30 cellular contexts compared by ENCODE assay signal in the genomic region with DNA sequence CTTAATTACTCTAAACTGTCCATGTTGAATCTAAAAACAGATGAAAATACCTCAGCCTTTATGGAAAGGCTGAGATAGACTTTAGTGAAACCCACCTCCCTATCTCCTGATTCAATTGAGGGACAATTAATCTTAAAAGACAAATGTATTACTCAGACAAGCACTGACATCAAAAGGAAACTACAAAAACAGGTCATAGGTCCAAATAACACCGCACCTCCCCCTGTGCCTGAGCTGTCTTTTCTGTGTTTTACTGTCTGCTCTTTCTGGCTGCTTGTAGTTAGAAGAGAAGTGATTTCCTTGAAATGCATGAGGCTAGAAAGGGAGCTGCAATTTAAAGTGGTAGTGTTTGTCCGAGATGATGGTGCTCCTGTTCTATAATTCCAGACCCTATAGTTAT. TPM values are rescaled to one million over a fixed set of nuclear protein-coding genes. Genes with fewer than 3 reads are reported as not detected.
DNase-seq lines count a peak whose midpoint lies in the region; ATAC-seq and TF ChIP-seq lines count a peak whose summit lies in the region.
"Had no signal": no experiment of that assay in that cellular context is flagged by ENCODE, and none has a peak within 500 bp of the region (broad histone marks: within the 10 kb centered on the region; RNA-seq: fewer than 3 reads in every experiment).

No MANE protein-coding gene starts in this region.

- no peak overlapping the region for H3K4me3 Mint-ChIP-seq in activated CD4-positive, alpha-beta memory T cell treated with anti-CD3 and anti-CD28 coated beads for 36 hours
- H3K4me3 Mint-ChIP-seq in activated CD4-positive, alpha-beta memory T cell treated with anti-CD3 and anti-CD28 coated beads, Interleukin-2, amount 10 ng/mL, durations not matched to agents 7 days and 5 days = no peak overlapping the region
- H3K4me3 Mint-ChIP-seq in natural killer cell treated with Interleukin-12 subunit alpha and Interleukin-12 subunit beta and Interleukin-15 and Interleukin-18, amount 100 ng/mL, for 72 hours = peak overlapping the region; percentile 23
- no peak overlapping the region for H3K4me3 Mint-ChIP-seq in natural killer cell
- H3K4me3 Mint-ChIP-seq in activated T-helper 17 cell treated with anti-CD3 and anti-CD28 coated beads, Interleukin-2, amount 50 U/mL, for 72 hours = peak overlapping the region; percentile 45
- H3K4me3 Mint-ChIP-seq: activated CD4-positive, alpha-beta T cell treated with anti-CD3 and anti-CD28 coated beads, Interleukin-2, amount 10 ng/mL, durations not matched to agents 7 days and 5 days; activated naive CD8-positive, alpha-beta T cell treated with anti-CD3 and anti-CD28 coated beads for 36 hours; memory B cell had no signal

- no peak overlapping the region for H2AK5ac ChIP-seq in neuronal stem cell (ENCODE audit: low read depth, low read length)

- H3K36me3 Mint-ChIP-seq in activated CD4-positive, alpha-beta memory T cell treated with anti-CD3 and anti-CD28 coated beads for 36 hours = peaks cover 37% of the 10 kb centered on the region
- peaks cover 26% of the 10 kb centered on the region for H3K36me3 Mint-ChIP-seq in activated CD4-positive, alpha-beta memory T cell treated with anti-CD3 and anti-CD28 coated beads, Interleukin-2, amount 10 ng/mL, durations not matched to agents 7 days and 5 days (ENCODE audit: low read depth)
- H3K36me3 Mint-ChIP-seq in natural killer cell treated with Interleukin-12 subunit alpha and Interleukin-12 subunit beta and Interleukin-15 and Interleukin-18, amount 100 ng/mL, for 72 hours = peaks cover 42% of the 10 kb centered on the region
- peaks cover 46% of the 10 kb centered on the region for H3K36me3 Mint-ChIP-seq in natural killer cell
- H3K36me3 Mint-ChIP-seq in activated T-helper 17 cell treated with anti-CD3 and anti-CD28 coated beads, Interleukin-2, amount 50 U/mL, for 72 hours (ENCODE audit: low read depth) = no peaks in the 10 kb centered on the region
- H3K36me3 Mint-ChIP-seq: memory B cell had no signal

- H3K4me1 ChIP-seq in neuronal stem cell (ENCODE audit: control insufficient read depth in 2 of 2, insufficient read depth in 1 of 2, low read depth in 1 of 2, low read length in 2 of 2) = peaks cover 0 to 2% of the 10 kb centered on the region in 2 donors
- H3K4me1 ChIP-seq: gastroesophageal sphincter, prostate gland, sigmoid colon, stomach had no signal

- intact Hi-C loops in activated CD4-positive, alpha-beta memory T cell treated with anti-CD3 and anti-CD28 coated beads for 36 hours (cut with micrococcal nuclease) = loop anchor here (5.0 kb wide), 1 partner anchor 123 kb away; no protein-coding TSS in a partner anchor
- intact Hi-C loops in natural killer cell (cut with micrococcal nuclease) = no loop called here

- H3K4me1 Mint-ChIP-seq in activated CD4-positive, alpha-beta memory T cell treated with anti-CD3 and anti-CD28 coated beads for 36 hours (ENCODE audit: low read depth) = peaks cover 13% of the 10 kb centered on the region
- H3K4me1 Mint-ChIP-seq in activated CD4-positive, alpha-beta memory T cell treated with anti-CD3 and anti-CD28 coated beads, Interleukin-2, amount 10 ng/mL, durations not matched to agents 7 days and 5 days = peaks cover 12% of the 10 kb centered on the region
- peaks cover 0 to 5% of the 10 kb centered on the region in 2 donors for H3K4me1 Mint-ChIP-seq in natural killer cell treated with Interleukin-12 subunit alpha and Interleukin-12 subunit beta and Interleukin-15 and Interleukin-18, amount 100 ng/mL, for 72 hours (ENCODE audit: low read depth in 2 of 2)
- peaks cover 0 to 7% of the 10 kb centered on the region in 2 donors for H3K4me1 Mint-ChIP-seq in natural killer cell
- peaks cover 11% of the 10 kb centered on the region for H3K4me1 Mint-ChIP-seq in activated T-helper 17 cell treated with anti-CD3 and anti-CD28 coated beads, Interleukin-2, amount 50 U/mL, for 72 hours
- H3K4me1 Mint-ChIP-seq: activated naive CD8-positive, alpha-beta T cell treated with anti-CD3 and anti-CD28 coated beads for 36 hours; memory B cell had no signal

- H2BK12ac ChIP-seq in neuronal stem cell (ENCODE audit: low read length) = no peak overlapping the region

- no peaks in the 10 kb centered on the region for H3K36me3 ChIP-seq in neuronal stem cell (replicated peaks in 1 of 2; ENCODE audit: control insufficient read depth in 2 of 2, insufficient read depth in 2 of 2, low read length in 2 of 2)
- H3K36me3 ChIP-seq: gastroesophageal sphincter, neutrophil, prostate gland, sigmoid colon, stomach had no signal

- H3K4me3 ChIP-seq in neuronal stem cell (ENCODE audit: low read length in 2 of 2) = no peak overlapping the region
- H3K4me3 ChIP-seq: gastroesophageal sphincter, hepatocyte, prostate gland, sigmoid colon, stomach had no signal

- peak in 1 of 2 donors; percentile 43 for ATAC-seq in natural killer cell treated with Interleukin-12 subunit alpha and Interleukin-12 subunit beta and Interleukin-15 and Interleukin-18, amount 100 ng/mL, for 72 hours
- no peak for ATAC-seq in natural killer cell
- ATAC-seq in activated T-helper 17 cell treated with anti-CD3 and anti-CD28 coated beads, Interleukin-2, amount 50 U/mL, for 72 hours (replicated peaks) = peak; percentile 95
- ATAC-seq: gastroesophageal sphincter, left colon had no signal

- H3K79me1 ChIP-seq in neuronal stem cell (ENCODE audit: low read depth, low read length) = no peaks in the 10 kb centered on the region

- H3K18ac ChIP-seq in neuronal stem cell (ENCODE audit: low read length) = no peak overlapping the region

- peak overlapping the region; percentile 79 for H3K27ac Mint-ChIP-seq in activated CD4-positive, alpha-beta memory T cell treated with anti-CD3 and anti-CD28 coated beads for 36 hours
- no peak overlapping the region for H3K27ac Mint-ChIP-seq in activated CD4-positive, alpha-beta memory T cell treated with anti-CD3 and anti-CD28 coated beads, Interleukin-2, amount 10 ng/mL, durations not matched to agents 7 days and 5 days
- H3K27ac Mint-ChIP-seq in natural killer cell treated with Interleukin-12 subunit alpha and Interleukin-12 subunit beta and Interleukin-15 and Interleukin-18, amount 100 ng/mL, for 72 hours = peak overlapping the region; percentile 7 to 30
- no peak overlapping the region for H3K27ac Mint-ChIP-seq in natural killer cell
- peak overlapping the region; percentile 89 for H3K27ac Mint-ChIP-seq in activated T-helper 17 cell treated with anti-CD3 and anti-CD28 coated beads, Interleukin-2, amount 50 U/mL, for 72 hours
- H3K27ac Mint-ChIP-seq: activated CD4-positive, alpha-beta T cell treated with anti-CD3 and anti-CD28 coated beads, Interleukin-2, amount 10 ng/mL, durations not matched to agents 7 days and 5 days; activated naive CD8-positive, alpha-beta T cell treated with anti-CD3 and anti-CD28 coated beads for 36 hours; memory B cell had no signal

- TF ChIP-seq CTCF in natural killer cell (IDR thresholded peaks at IDR 0.05) = no peak

- H3K27me3 ChIP-seq in neuronal stem cell (ENCODE audit: control insufficient read depth in 3 of 3, insufficient read depth in 3 of 3, low read depth in 1 of 3, low read length in 3 of 3) = no peaks in the 10 kb centered on the region
- H3K27me3 ChIP-seq: gastroesophageal sphincter, hepatocyte, neutrophil, sigmoid colon, stomach had no signal

- no peak overlapping the region for H2BK15ac ChIP-seq in neuronal stem cell (ENCODE audit: low read length)

- H3K14ac ChIP-seq in neuronal stem cell (ENCODE audit: low read length) = no peak overlapping the region

- H3K4ac ChIP-seq in neuronal stem cell (ENCODE audit: low read length) = no peak overlapping the region

- CTCF ChIA-PET in activated CD4-positive, alpha-beta memory T cell treated with anti-CD3 and anti-CD28 coated beads for 36 hours (lab: Charles Lee) = no interaction called here
- CTCF ChIA-PET in activated CD4-positive, alpha-beta memory T cell treated with anti-CD3 and anti-CD28 coated beads, Interleukin-2, amount 10 ng/mL, durations not matched to agents 7 days and 5 days (lab: Charles Lee) = no interaction called here

- WGBS in neuronal stem cell (ENCODE audit: extremely low coverage in 2 of 2, insufficient read length in 2 of 2, insufficient replicate concordance in 1 of 2), 2 donors = no CpG with 5 or more reads among the region's 2 CpGs

- DNase-seq in activated CD4-positive, alpha-beta memory T cell treated with anti-CD3 and anti-CD28 coated beads for 36 hours = peak; percentile 64
- no peak for DNase-seq in activated CD4-positive, alpha-beta memory T cell treated with anti-CD3 and anti-CD28 coated beads, Interleukin-2, amount 10 ng/mL, durations not matched to agents 7 days and 5 days
- no peak for DNase-seq in natural killer cell treated with Interleukin-12 subunit alpha and Interleukin-12 subunit beta and Interleukin-15 and Interleukin-18, amount 100 ng/mL, for 72 hours (ENCODE audit: low spot score)
- DNase-seq in natural killer cell (no peak), neuronal stem cell (ENCODE audit: low spot score) (no peak), NOMO-1 treated with dmso at 0.1 percent for 144 hours (lab: John Stamatoyannopoulos, UW; ENCODE audit: unreplicated experiment) (no peak), pons (ENCODE audit: low spot score) (no peak)
- DNase-seq: activated CD4-positive, alpha-beta T cell treated with anti-CD3 and anti-CD28 coated beads, Interleukin-2, amount 10 ng/mL, durations not matched to agents 7 days and 5 days; activated naive CD8-positive, alpha-beta T cell treated with anti-CD3 and anti-CD28 coated beads for 36 hours; anterior cingulate cortex; Calu3; DMS79; H7; left colon; NCI-H1048; NCI-H1694; NCI-H82; sigmoid colon; stomach; SW 1271; T-helper 9 cell had no signal

- H4K8ac ChIP-seq in neuronal stem cell (ENCODE audit: low read depth, low read length) = no peak overlapping the region

- H2BK120ac ChIP-seq in neuronal stem cell (ENCODE audit: low read depth, low read length) = no peak overlapping the region

- peaks cover 1% of the 10 kb centered on the region for H3K27me3 Mint-ChIP-seq in activated CD4-positive, alpha-beta memory T cell treated with anti-CD3 and anti-CD28 coated beads for 36 hours
- H3K27me3 Mint-ChIP-seq in activated CD4-positive, alpha-beta memory T cell treated with anti-CD3 and anti-CD28 coated beads, Interleukin-2, amount 10 ng/mL, durations not matched to agents 7 days and 5 days = no peaks in the 10 kb centered on the region
- no peaks in the 10 kb centered on the region for H3K27me3 Mint-ChIP-seq in natural killer cell treated with Interleukin-12 subunit alpha and Interleukin-12 subunit beta and Interleukin-15 and Interleukin-18, amount 100 ng/mL, for 72 hours
- H3K27me3 Mint-ChIP-seq in natural killer cell (ENCODE audit: low read depth in 2 of 2) = no peaks in the 10 kb centered on the region
- no peaks in the 10 kb centered on the region for H3K27me3 Mint-ChIP-seq in activated T-helper 17 cell treated with anti-CD3 and anti-CD28 coated beads, Interleukin-2, amount 50 U/mL, for 72 hours
- H3K27me3 Mint-ChIP-seq: activated naive CD8-positive, alpha-beta T cell treated with anti-CD3 and anti-CD28 coated beads for 36 hours; memory B cell had no signal

- H2AFZ ChIP-seq in neuronal stem cell (ENCODE audit: low read length) = no peak overlapping the region
- H2AFZ ChIP-seq: hepatocyte had no signal

- peaks cover 46% of the 10 kb centered on the region for H3K9me3 Mint-ChIP-seq in activated CD4-positive, alpha-beta memory T cell treated with anti-CD3 and anti-CD28 coated beads for 36 hours
- H3K9me3 Mint-ChIP-seq in activated CD4-positive, alpha-beta memory T cell treated with anti-CD3 and anti-CD28 coated beads, Interleukin-2, amount 10 ng/mL, durations not matched to agents 7 days and 5 days = peaks cover 31% of the 10 kb centered on the region
- H3K9me3 Mint-ChIP-seq in natural killer cell treated with Interleukin-12 subunit alpha and Interleukin-12 subunit beta and Interleukin-15 and Interleukin-18, amount 100 ng/mL, for 72 hours = peaks cover 15% of the 10 kb centered on the region
- H3K9me3 Mint-ChIP-seq in natural killer cell = peaks cover 4 to 14% of the 10 kb centered on the region in 2 donors
- peaks cover 21% of the 10 kb centered on the region for H3K9me3 Mint-ChIP-seq in activated T-helper 17 cell treated with anti-CD3 and anti-CD28 coated beads, Interleukin-2, amount 50 U/mL, for 72 hours

- no peak overlapping the region for H4K91ac ChIP-seq in neuronal stem cell (ENCODE audit: low read depth, low read length, poor library complexity)

- no peak overlapping the region for H2BK5ac ChIP-seq in neuronal stem cell (ENCODE audit: low read length)

- POLR2A ChIA-PET in activated CD4-positive, alpha-beta memory T cell treated with anti-CD3 and anti-CD28 coated beads for 36 hours (lab: Charles Lee) = no interaction called here
- POLR2A ChIA-PET in activated CD4-positive, alpha-beta memory T cell treated with anti-CD3 and anti-CD28 coated beads, Interleukin-2, amount 10 ng/mL, durations not matched to agents 7 days and 5 days (lab: Charles Lee) = no interaction called here

- H3K9me3 ChIP-seq in neuronal stem cell (replicated peaks in 1 of 2; ENCODE audit: control insufficient read depth in 2 of 2, insufficient read depth in 1 of 2, low read depth in 1 of 2, low read length in 2 of 2) = peaks cover 0 to 9% of the 10 kb centered on the region in 2 donors
- H3K9me3 ChIP-seq: neutrophil had no signal

- peak overlapping the region; percentile 29 for H3K27ac ChIP-seq in neuronal stem cell (replicated peaks; ENCODE audit: low read length)
- H3K27ac ChIP-seq: gastroesophageal sphincter, hepatocyte, neutrophil, prostate gland, sigmoid colon, stomach had no signal

- no peak overlapping the region for H3K4me2 ChIP-seq in neuronal stem cell (ENCODE audit: insufficient read depth, low read length, poor library complexity, severe bottlenecking)
- H3K4me2 ChIP-seq: hepatocyte had no signal

- no peak overlapping the region for H3K23ac ChIP-seq in neuronal stem cell (ENCODE audit: low read depth, low read length, poor library complexity)

- no peak overlapping the region for H3K9ac ChIP-seq in neuronal stem cell (ENCODE audit: low read depth, low read length, poor library complexity)

RNA-seq across cellular contexts. Expression of a gene that starts 16.1 kb away (rescaled TPM):
- under 1 TPM; 0.33 to 0.80 TPM for total RNA-seq in activated CD4-positive, alpha-beta memory T cell treated with anti-CD3 and anti-CD28 coated beads for 36 hours
- total RNA-seq in activated CD4-positive, alpha-beta memory T cell treated with anti-CD3 and anti-CD28 coated beads, Interleukin-2, amount 10 ng/mL, durations not matched to agents 7 days and 5 days = 1 to 10 TPM in 1 of 2 experiments, under 1 TPM in 1; 0.63 to 1.5 TPM
- 1 to 10 TPM in 1 of 2 donors, under 1 TPM in 1; 0.38 to 1.3 TPM for total RNA-seq in natural killer cell treated with Interleukin-12 subunit alpha and Interleukin-12 subunit beta and Interleukin-15 and Interleukin-18, amount 100 ng/mL, for 72 hours
- 1 to 10 TPM; 4.1 to 7.2 (median 4.1) TPM for total RNA-seq in natural killer cell
- total RNA-seq in activated T-helper 17 cell treated with anti-CD3 and anti-CD28 coated beads, Interleukin-2, amount 50 U/mL, for 72 hours = 1 to 10 TPM in 1 of 2 donors, under 1 TPM in 1; 0.26 to 1.1 TPM
- polyA plus RNA-seq in neuronal stem cell (2013, experiment 1 of 2) = not detected
- polyA plus RNA-seq in neuronal stem cell (2013, experiment 2 of 2) = not detected
- total RNA-seq: Calu3, endothelial cell of umbilical vein, fibroblast of lung, gastroesophageal sphincter, H7, hepatocyte, HT1080, left colon, prostate gland, sigmoid colon, stomach had no signal
- polyA plus RNA-seq: endothelial cell of umbilical vein, fibroblast of lung, sigmoid colon, stomach had no signal

RNA-seq across cellular contexts. Expression of a gene that starts 27.7 kb away (rescaled TPM):
- total RNA-seq in activated CD4-positive, alpha-beta memory T cell treated with anti-CD3 and anti-CD28 coated beads for 36 hours = not detected
- total RNA-seq in activated CD4-positive, alpha-beta memory T cell treated with anti-CD3 and anti-CD28 coated beads, Interleukin-2, amount 10 ng/mL, durations not matched to agents 7 days and 5 days = not detected
- not detected for total RNA-seq in natural killer cell treated with Interleukin-12 subunit alpha and Interleukin-12 subunit beta and Interleukin-15 and Interleukin-18, amount 100 ng/mL, for 72 hours
- not detected for total RNA-seq in natural killer cell
- total RNA-seq in activated T-helper 17 cell treated with anti-CD3 and anti-CD28 coated beads, Interleukin-2, amount 50 U/mL, for 72 hours = under 1 TPM in 1 of 2 donors, not detected in 1; 0.71 TPM
- not detected for polyA plus RNA-seq in neuronal stem cell (2013, experiment 1 of 2)
- polyA plus RNA-seq in neuronal stem cell (2013, experiment 2 of 2) = not detected
- total RNA-seq: activated CD4-positive, alpha-beta T cell treated with anti-CD3 and anti-CD28 coated beads, Interleukin-2, amount 10 ng/mL, durations not matched to agents 7 days and 5 days; activated naive CD8-positive, alpha-beta T cell treated with anti-CD3 and anti-CD28 coated beads for 36 hours; endothelial cell of umbilical vein; fibroblast of lung; gastroesophageal sphincter; H7; HT1080; left colon; prostate gland; sigmoid colon; stomach had no signal
- polyA plus RNA-seq: endothelial cell of umbilical vein, fibroblast of lung, sigmoid colon, stomach had no signal

Comparison
In these comparisons a context has a peak if more than half of its experiments do, and no peak if none do; other contexts are left out.
1. H3K27ac Mint-ChIP-seq: peak in activated CD4-positive, alpha-beta memory T cell treated with anti-CD3 and anti-CD28 coated beads for 36 hours (single experiment), natural killer cell treated with Interleukin-12 subunit alpha and Interleukin-12 subunit beta and Interleukin-15 and Interleukin-18, amount 100 ng/mL, for 72 hours (2 of 2) and activated T-helper 17 cell treated with anti-CD3 and anti-CD28 coated beads, Interleukin-2, amount 50 U/mL, for 72 hours (single experiment); none in activated CD4-positive, alpha-beta memory T cell treated with anti-CD3 and anti-CD28 coated beads, Interleukin-2, amount 10 ng/mL, durations not matched to agents 7 days and 5 days (single experiment) and natural killer cell (0 of 2).
2. H3K4me3 Mint-ChIP-seq: peak in natural killer cell treated with Interleukin-12 subunit alpha and Interleukin-12 subunit beta and Interleukin-15 and Interleukin-18, amount 100 ng/mL, for 72 hours (single experiment) and activated T-helper 17 cell treated with anti-CD3 and anti-CD28 coated beads, Interleukin-2, amount 50 U/mL, for 72 hours (single experiment); none in activated CD4-positive, alpha-beta memory T cell treated with anti-CD3 and anti-CD28 coated beads for 36 hours (single experiment), activated CD4-positive, alpha-beta memory T cell treated with anti-CD3 and anti-CD28 coated beads, Interleukin-2, amount 10 ng/mL, durations not matched to agents 7 days and 5 days (single experiment) and natural killer cell (single experiment).